In the genomic region with DNA sequence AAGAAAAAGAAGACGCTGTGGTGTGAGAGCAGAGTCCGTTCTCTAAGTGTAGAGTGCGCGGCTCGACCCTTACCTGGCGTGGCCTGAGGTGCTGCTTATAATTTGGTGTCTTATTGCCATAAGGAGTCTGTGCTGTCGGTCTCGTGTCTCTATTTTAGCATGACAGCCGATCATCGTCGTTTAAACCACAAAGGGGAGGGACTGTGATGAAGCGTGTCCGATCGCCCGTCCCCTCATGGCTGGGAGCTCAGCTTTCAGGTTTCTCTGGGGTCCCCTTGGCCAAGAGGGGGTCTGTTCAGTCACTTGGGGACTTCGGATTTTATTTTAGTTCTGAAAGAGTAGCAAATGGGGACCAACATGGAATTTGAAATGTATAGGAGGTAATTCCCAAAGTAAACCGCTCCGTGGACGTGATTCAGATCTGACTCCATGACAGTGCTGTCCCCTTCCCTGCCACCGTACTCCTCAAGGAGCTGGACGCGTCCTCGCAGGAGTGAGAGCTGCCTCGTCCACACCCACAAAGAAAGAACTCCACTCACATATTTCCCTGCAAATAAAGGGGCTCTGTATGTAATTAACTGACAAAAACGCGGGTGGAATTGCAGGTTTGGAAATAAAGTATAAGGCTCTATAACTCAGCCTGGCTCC, we compare ENCODE assay signal across 1 cellular context.
TF ChIP-seq lines count a peak whose summit lies in the region.

No MANE protein-coding gene starts in this region.

TF ChIP-seq in GM23338, 12 proteins besides CTCF, POLR2A, EP300 and RAD21 (continued from another document):
- no peak for TF ChIP-seq EZH2 (IDR thresholded peaks at IDR 0.05; ENCODE audit: low read depth, unreplicated experiment)
- TF ChIP-seq ZNF114 (CRISPR knock-in tag; IDR thresholded peaks at IDR 0.05) = no peak
- TF ChIP-seq, protein P1, sequence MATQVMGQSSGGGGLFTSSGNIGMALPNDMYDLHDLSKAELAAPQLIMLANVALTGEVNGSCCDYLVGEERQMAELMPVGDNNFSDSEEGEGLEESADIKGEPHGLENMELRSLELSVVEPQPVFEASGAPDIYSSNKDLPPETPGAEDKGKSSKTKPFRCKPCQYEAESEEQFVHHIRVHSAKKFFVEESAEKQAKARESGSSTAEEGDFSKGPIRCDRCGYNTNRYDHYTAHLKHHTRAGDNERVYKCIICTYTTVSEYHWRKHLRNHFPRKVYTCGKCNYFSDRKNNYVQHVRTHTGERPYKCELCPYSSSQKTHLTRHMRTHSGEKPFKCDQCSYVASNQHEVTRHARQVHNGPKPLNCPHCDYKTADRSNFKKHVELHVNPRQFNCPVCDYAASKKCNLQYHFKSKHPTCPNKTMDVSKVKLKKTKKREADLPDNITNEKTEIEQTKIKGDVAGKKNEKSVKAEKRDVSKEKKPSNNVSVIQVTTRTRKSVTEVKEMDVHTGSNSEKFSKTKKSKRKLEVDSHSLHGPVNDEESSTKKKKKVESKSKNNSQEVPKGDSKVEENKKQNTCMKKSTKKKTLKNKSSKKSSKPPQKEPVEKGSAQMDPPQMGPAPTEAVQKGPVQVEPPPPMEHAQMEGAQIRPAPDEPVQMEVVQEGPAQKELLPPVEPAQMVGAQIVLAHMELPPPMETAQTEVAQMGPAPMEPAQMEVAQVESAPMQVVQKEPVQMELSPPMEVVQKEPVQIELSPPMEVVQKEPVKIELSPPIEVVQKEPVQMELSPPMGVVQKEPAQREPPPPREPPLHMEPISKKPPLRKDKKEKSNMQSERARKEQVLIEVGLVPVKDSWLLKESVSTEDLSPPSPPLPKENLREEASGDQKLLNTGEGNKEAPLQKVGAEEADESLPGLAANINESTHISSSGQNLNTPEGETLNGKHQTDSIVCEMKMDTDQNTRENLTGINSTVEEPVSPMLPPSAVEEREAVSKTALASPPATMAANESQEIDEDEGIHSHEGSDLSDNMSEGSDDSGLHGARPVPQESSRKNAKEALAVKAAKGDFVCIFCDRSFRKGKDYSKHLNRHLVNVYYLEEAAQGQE (IDR thresholded peaks at IDR 0.05; ENCODE audit: unreplicated experiment) = no peak
- TF ChIP-seq, protein P2, sequence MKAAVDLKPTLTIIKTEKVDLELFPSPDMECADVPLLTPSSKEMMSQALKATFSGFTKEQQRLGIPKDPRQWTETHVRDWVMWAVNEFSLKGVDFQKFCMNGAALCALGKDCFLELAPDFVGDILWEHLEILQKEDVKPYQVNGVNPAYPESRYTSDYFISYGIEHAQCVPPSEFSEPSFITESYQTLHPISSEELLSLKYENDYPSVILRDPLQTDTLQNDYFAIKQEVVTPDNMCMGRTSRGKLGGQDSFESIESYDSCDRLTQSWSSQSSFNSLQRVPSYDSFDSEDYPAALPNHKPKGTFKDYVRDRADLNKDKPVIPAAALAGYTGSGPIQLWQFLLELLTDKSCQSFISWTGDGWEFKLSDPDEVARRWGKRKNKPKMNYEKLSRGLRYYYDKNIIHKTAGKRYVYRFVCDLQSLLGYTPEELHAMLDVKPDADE (IDR thresholded peaks at IDR 0.05) = no peak
